1 cellular context compared by ENCODE assay signal in genomic region chr6:135504734-135505133, GRCh38.
TF ChIP-seq lines count a peak whose summit lies in the region.

No MANE protein-coding gene starts in this region.

TF ChIP-seq in H1, 55 proteins besides CTCF, POLR2A, EP300 and RAD21:
- TF ChIP-seq USF2 (IDR thresholded peaks at IDR 0.05; ENCODE audit: low read length) (no peak), RBBP5 (IDR thresholded peaks at IDR 0.05; ENCODE audit: borderline replicate concordance, low read depth, low read length) (no peak), SIRT6 (IDR thresholded peaks at IDR 0.05; ENCODE audit: low read length) (no peak), CHD2 (IDR thresholded peaks at IDR 0.05; ENCODE audit: low read length) (no peak), KDM4A (IDR thresholded peaks at IDR 0.05; ENCODE audit: low read depth, low read length, severe bottlenecking) (no peak), CBX8 (IDR thresholded peaks at IDR 0.05; ENCODE audit: borderline replicate concordance, low read depth, low read length) (no peak), SP1 (IDR thresholded peaks at IDR 0.05; ENCODE audit: low read depth, low read length) (no peak), GABPA (IDR thresholded peaks at IDR 0.05; ENCODE audit: borderline replicate concordance, insufficient read depth, low read length) (no peak)
